1 cellular context compared by ENCODE assay signal in the genomic region with DNA sequence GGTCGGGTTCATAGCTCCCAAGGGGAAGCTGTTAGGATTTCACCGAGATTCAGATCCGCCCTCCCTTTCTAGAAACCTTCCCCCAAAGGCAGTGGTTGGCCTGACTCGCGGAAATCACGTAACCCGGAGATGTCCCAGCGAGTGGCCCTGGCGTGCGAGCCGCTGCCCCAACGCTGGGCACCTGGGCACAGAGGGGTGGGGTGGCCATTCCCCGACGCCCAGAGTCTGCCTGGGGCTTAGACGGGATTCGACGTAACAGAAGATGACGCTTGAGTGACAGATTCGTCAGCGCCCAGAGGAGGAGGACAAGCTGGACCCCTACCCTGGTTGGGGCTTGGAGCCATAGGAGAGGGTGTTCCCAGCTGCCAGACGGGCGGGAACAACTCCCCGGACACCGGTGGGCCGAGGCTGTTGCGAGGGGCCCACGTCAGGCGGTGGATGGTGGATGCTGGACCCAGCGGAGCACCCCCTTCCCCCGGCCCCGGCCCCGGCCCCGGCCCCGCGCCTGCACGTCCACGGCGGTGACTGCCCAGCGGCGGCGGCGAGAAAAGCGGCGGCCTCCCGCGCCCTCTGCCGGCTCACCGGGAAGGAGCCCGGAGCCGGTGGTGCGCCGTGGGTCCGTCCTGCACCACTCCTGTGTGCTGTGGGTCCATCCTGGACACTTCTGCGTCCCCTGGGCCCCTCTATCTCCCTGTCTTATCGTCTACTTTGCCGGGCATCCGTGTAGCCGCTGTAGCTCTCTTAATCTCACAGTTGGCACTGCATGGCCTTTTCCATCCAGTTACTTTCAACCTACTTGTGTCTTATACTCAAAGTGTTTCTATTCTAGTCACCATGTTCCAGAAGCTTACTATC.
TF ChIP-seq lines count a peak whose summit lies in the region.

No MANE protein-coding gene starts in this region.

TF ChIP-seq in HEK293, 187 proteins besides CTCF, POLR2A, EP300 and RAD21 (continued from another document):
- TF ChIP-seq, protein P1, sequence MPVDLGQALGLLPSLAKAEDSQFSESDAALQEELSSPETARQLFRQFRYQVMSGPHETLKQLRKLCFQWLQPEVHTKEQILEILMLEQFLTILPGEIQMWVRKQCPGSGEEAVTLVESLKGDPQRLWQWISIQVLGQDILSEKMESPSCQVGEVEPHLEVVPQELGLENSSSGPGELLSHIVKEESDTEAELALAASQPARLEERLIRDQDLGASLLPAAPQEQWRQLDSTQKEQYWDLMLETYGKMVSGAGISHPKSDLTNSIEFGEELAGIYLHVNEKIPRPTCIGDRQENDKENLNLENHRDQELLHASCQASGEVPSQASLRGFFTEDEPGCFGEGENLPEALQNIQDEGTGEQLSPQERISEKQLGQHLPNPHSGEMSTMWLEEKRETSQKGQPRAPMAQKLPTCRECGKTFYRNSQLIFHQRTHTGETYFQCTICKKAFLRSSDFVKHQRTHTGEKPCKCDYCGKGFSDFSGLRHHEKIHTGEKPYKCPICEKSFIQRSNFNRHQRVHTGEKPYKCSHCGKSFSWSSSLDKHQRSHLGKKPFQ (tag by site-specific recombination; IDR thresholded peaks at IDR 0.05): no peak
- no peak for TF ChIP-seq ZNF423 (tag by site-specific recombination; IDR thresholded peaks at IDR 0.05)
